ENCODE assay signal across 8 cellular contexts in the genomic region with DNA sequence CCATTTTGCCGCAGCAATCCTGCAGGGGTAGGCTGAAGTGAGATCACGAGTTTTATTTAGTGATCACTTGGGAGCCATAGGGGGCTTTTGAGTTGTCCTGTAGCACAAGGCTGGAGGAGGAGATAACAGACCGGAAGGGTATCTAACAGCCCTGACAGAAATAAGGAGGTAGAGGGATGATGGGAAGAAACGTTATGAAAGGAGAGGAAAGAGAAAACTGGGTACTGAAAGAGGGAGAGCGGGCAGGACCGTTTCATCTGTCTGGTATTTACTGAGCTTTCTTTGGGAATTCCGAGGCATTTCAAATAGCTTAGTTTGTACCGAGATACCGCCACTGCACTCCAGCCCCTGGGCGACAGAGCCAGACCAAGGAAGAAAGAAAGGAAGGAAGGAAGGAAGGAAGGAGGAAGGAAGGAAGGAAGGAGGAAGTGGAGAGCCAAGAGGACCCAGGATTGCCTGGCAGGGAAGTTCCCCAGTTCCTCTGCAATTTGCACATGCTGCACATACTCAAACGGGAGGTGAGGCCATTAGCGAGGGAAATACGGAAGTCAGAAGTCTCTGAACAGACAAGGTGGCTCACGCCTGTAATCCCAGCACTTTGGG. TPM values are rescaled to one million over a fixed set of nuclear protein-coding genes. Genes with fewer than 3 reads are reported as not detected.
DNase-seq lines count a peak whose midpoint lies in the region; ATAC-seq, FAIRE-seq and TF ChIP-seq lines count a peak whose summit lies in the region.

No MANE protein-coding gene starts in this region.

- 29% methylated on average over 14 of the region's 14 CpGs for WGBS in GM12878 (ENCODE audit: insufficient coverage, insufficient replicate concordance, low lambda C conversion rate, missing lambda C conversion rate)
- WGBS in mesendoderm (ENCODE audit: extremely low coverage, insufficient coverage, low lambda C conversion rate): no CpG with 5 or more reads among the region's 14 CpGs

- CTCF ChIA-PET in CD4-positive, alpha-beta memory T cell (lab: Charles Lee; ENCODE audit: partially characterized antibody): interaction anchor here (1.0 to 5.5 kb wide), 8 partner anchors 9 to 99 kb away, joined by 3 to 36 read pairs (median 4); no protein-coding TSS in a partner anchor
- CTCF ChIA-PET in GM12878 (lab: Yijun Ruan, JAX): interaction anchor here (0.9 to 4.5 kb wide), 7 partner anchors 9 to 59 kb away, joined by 3 to 49 read pairs (median 6); a partner anchor contains a TSS

- peaks cover 0 to 1% (median 0%) of the 10 kb centered on the region in 8 donors for H3K9me3 Mint-ChIP-seq in CD4-positive, alpha-beta memory T cell

- H4K8ac ChIP-seq in mesendoderm (ENCODE audit: low read depth, low read length): no peak overlapping the region

- POLR2A ChIA-PET in CD4-positive, alpha-beta memory T cell (lab: Charles Lee; ENCODE audit: partially characterized antibody): interaction anchor here (1.4 to 1.5 kb wide), 2 partner anchors 59 to 111 kb away, joined by 4 to 5 read pairs; a partner anchor contains a TSS
- POLR2A ChIA-PET in GM12878 (lab: Charles Lee): interaction anchor here (0.6 to 1.7 kb wide), 3 partner anchors 40 to 848 kb away, joined by 3 to 5 read pairs (median 3); no protein-coding TSS in a partner anchor

- peaks cover 24% of the 10 kb centered on the region for H3K4me1 ChIP-seq in CD4-positive, alpha-beta memory T cell (ENCODE audit: insufficient read depth, low read length)
- H3K4me1 ChIP-seq in GM12878 (ENCODE audit: control insufficient read depth, insufficient read depth, low read length): peaks cover 10% of the 10 kb centered on the region
- H3K4me1 ChIP-seq in mesendoderm (ENCODE audit: control insufficient read depth, low read depth, low read length): no peaks in the 10 kb centered on the region

- H2BK120ac ChIP-seq in mesendoderm (ENCODE audit: low read depth, low read length): no peak overlapping the region

- TF ChIP-seq CTCF in GM12878 (IDR thresholded peaks at IDR 0.05 in 2 of 3, conservative IDR thresholded peaks at IDR 0.05 in 1 of 3; ENCODE audit: control insufficient read depth in 2 of 3, extremely low read depth in 1 of 3, insufficient read depth in 1 of 3, low read depth in 3 of 3, low read length in 3 of 3): no peak

- peak overlapping the region; percentile 78 for H3K56ac ChIP-seq in mesendoderm (ENCODE audit: low read length)

- H3K4me2 ChIP-seq in GM12878 (ENCODE audit: control insufficient read depth, insufficient read depth): no peak overlapping the region
- no peak overlapping the region for H3K4me2 ChIP-seq in mesendoderm (ENCODE audit: low read length)

- TF ChIP-seq RAD21 in GM12878 (IDR thresholded peaks at IDR 0.05; ENCODE audit: insufficient read depth, low read depth, low read length): no peak

- H3K79me1 ChIP-seq in mesendoderm (ENCODE audit: low read length): no peaks in the 10 kb centered on the region

- intact Hi-C loops in CD4-positive, alpha-beta memory T cell (cut with micrococcal nuclease): loop anchor here (1.0 to 5.0 kb wide), 7 partner anchors 31 to 178 kb away; a partner anchor contains a TSS
- intact Hi-C loops in GM12878 (cut with micrococcal nuclease; ENCODE audit: unreplicated experiment): loop anchor here (1.0 to 2.0 kb wide), 4 partner anchors 40 to 60 kb away; a partner anchor contains a TSS

- H3K4me3 ChIP-seq in CD4-positive, alpha-beta memory T cell (ENCODE audit: low read length in 2 of 2): peak overlapping the region in 1 of 2 donors; percentile 77
- H3K4me3 ChIP-seq in GM12878 (no peak overlapping the region; the same call in 1 of the 2 replicates), mesendoderm (ENCODE audit: low read length) (no peak overlapping the region)

- DNase-seq in CD4-positive, alpha-beta memory T cell: no peak
- DNase-seq in GM12878 (ENCODE audit: low read depth, low spot score): no peak
- peak; percentile 14 for DNase-seq in mesendoderm
- no peak for DNase-seq in NCI-H2227 (lab: John Stamatoyannopoulos, UW; ENCODE audit: unreplicated experiment)
- no peak for DNase-seq in amniotic stem cell (lab: John Stamatoyannopoulos, UW)
- DNase-seq in OCI-M2 (lab: John Stamatoyannopoulos, UW; ENCODE audit: unreplicated experiment): no peak

- H3K18ac ChIP-seq in mesendoderm (ENCODE audit: low read length): no peak overlapping the region

- no peak overlapping the region for H3K27ac ChIP-seq in CD4-positive, alpha-beta memory T cell (ENCODE audit: low read depth, low read length)
- H3K27ac ChIP-seq in GM12878 (ENCODE audit: control insufficient read depth, insufficient read depth) (no peak overlapping the region), mesendoderm (ENCODE audit: low read depth, low read length) (no peak overlapping the region)

- H3K27me3 ChIP-seq in CD4-positive, alpha-beta memory T cell (ENCODE audit: insufficient read depth, low read length): no peaks in the 10 kb centered on the region
- no peaks in the 10 kb centered on the region for H3K27me3 ChIP-seq in GM12878 (replicated peaks in 1 of 2; ENCODE audit: control insufficient read depth in 2 of 2, insufficient read depth in 2 of 2, low read length in 1 of 2)
- H3K27me3 ChIP-seq in mesendoderm (ENCODE audit: insufficient read depth, low read length, poor library complexity): peaks cover 12% of the 10 kb centered on the region

- no peak overlapping the region for H2AK5ac ChIP-seq in mesendoderm (ENCODE audit: low read length)

- H3K36me3 Mint-ChIP-seq in CD4-positive, alpha-beta memory T cell: peaks cover 7 to 10% of the 10 kb centered on the region in 2 donors

- no peak overlapping the region for H2BK5ac ChIP-seq in mesendoderm (ENCODE audit: low read length)

- no peak overlapping the region for H3K23ac ChIP-seq in mesendoderm (ENCODE audit: low read length)

- H3K9ac ChIP-seq in GM12878 (ENCODE audit: control insufficient read depth, insufficient read depth, low read length): no peak overlapping the region
- no peak overlapping the region for H3K9ac ChIP-seq in mesendoderm (ENCODE audit: low read length)

- H3K36me3 ChIP-seq in CD4-positive, alpha-beta memory T cell (ENCODE audit: insufficient read depth, low read length): peaks cover 3% of the 10 kb centered on the region
- no peaks in the 10 kb centered on the region for H3K36me3 ChIP-seq in GM12878 (ENCODE audit: control insufficient read depth in 2 of 2, insufficient read depth in 2 of 2, low read length in 1 of 2)
- no peaks in the 10 kb centered on the region for H3K36me3 ChIP-seq in mesendoderm (ENCODE audit: control insufficient read depth, insufficient read depth, low read length)

- TF ChIP-seq POLR2A in GM12878 (IDR thresholded peaks at IDR 0.05; ENCODE audit: low read depth, low read length): no peak

- in situ Hi-C loops in GM12878 (cut with MboI): loop anchor here (10.0 kb wide), 1 partner anchor 64 kb away; a partner anchor contains a TSS

- H3K27ac Mint-ChIP-seq in CD4-positive, alpha-beta memory T cell: peak overlapping the region; percentile 68 to 95 (median 90)

- RAD21 ChIA-PET in GM12878 (lab: Charles Lee; ENCODE audit: unreplicated experiment): interaction anchor here (1.8 kb wide), 1 partner anchor 44 kb away, joined by 7 read pairs; a partner anchor contains a TSS

- H3K4me3 Mint-ChIP-seq in CD4-positive, alpha-beta memory T cell: peak overlapping the region; percentile 82 to 92 (median 88)

- FAIRE-seq in GM12878 (lab: Jason Lieb, UNC): no peak

- no peak overlapping the region for H4K5ac ChIP-seq in mesendoderm (ENCODE audit: low read length)

- ATAC-seq in HG03521 (IDR thresholded peaks at IDR 0.05; ENCODE audit: unreplicated experiment): peak; percentile 5
- ATAC-seq in GM12878: no peak
- ATAC-seq in GM19455 (IDR thresholded peaks at IDR 0.05; ENCODE audit: unreplicated experiment): no peak

- no peak overlapping the region for H2BK15ac ChIP-seq in mesendoderm (replicated peaks; ENCODE audit: low read depth)

- SMC1A ChIA-PET in GM12878 (lab: Charles Lee; ENCODE audit: uncharacterized antibody, unreplicated experiment): interaction anchor here (0.6 to 4.6 kb wide), 5 partner anchors 35 to 156 kb away, joined by 3 to 34 read pairs (median 4); no protein-coding TSS in a partner anchor

- no peaks in the 10 kb centered on the region for H3K9me3 ChIP-seq in CD4-positive, alpha-beta memory T cell (ENCODE audit: control insufficient read depth in 1 of 2, low read length in 2 of 2)
- no peaks in the 10 kb centered on the region for H3K9me3 ChIP-seq in GM12878 (replicated peaks; ENCODE audit: control insufficient read depth, insufficient read depth, low read length)

- H2AFZ ChIP-seq in GM12878 (ENCODE audit: control insufficient read depth, low read depth, low read length): no peak overlapping the region

- H3K79me2 ChIP-seq in GM12878 (ENCODE audit: control insufficient read depth, insufficient read depth, low read length): peaks cover 33% of the 10 kb centered on the region
- H3K79me2 ChIP-seq in mesendoderm (ENCODE audit: control insufficient read depth, insufficient read depth, low read length): no peaks in the 10 kb centered on the region

- no peaks in the 10 kb centered on the region for H4K20me1 ChIP-seq in GM12878 (ENCODE audit: control insufficient read depth, insufficient read depth)

- no peak for TF ChIP-seq EP300 in GM12878 (IDR thresholded peaks at IDR 0.05; ENCODE audit: borderline replicate concordance in 1 of 2, control insufficient read depth in 1 of 2, low read depth in 2 of 2, low read length in 2 of 2)

- no peak overlapping the region for H3K4ac ChIP-seq in mesendoderm (ENCODE audit: low read depth, low read length)

- H3K4me1 Mint-ChIP-seq in CD4-positive, alpha-beta memory T cell: peaks cover 15 to 24% (median 19%) of the 10 kb centered on the region in 4 donors

- H3K27me3 Mint-ChIP-seq in CD4-positive, alpha-beta memory T cell: no peaks in the 10 kb centered on the region

- BruUV-seq in GM12878 (replicated peaks; lab: Mats Ljungman, UMichigan): no TSS peak

RNA-seq across cellular contexts. Expression of a gene that starts 0.9 kb away (rescaled TPM):
- total RNA-seq in CD4-positive, alpha-beta memory T cell: 10 to 100 TPM; 32.7 to 35.0 TPM
- polyA plus RNA-seq in CD4-positive, alpha-beta memory T cell: 10 to 100 TPM; 15.8 to 17.3 TPM
- 37.5 and 45.4 TPM in 2 replicates for total RNA-seq in GM12878 (2013; cell fraction: nucleolus; rRNA removed)
- total RNA-seq in GM12878 (2014; rRNA removed): 53.7 and 59.5 TPM in 2 replicates
- 51.4 and 54.4 TPM in 2 replicates for total RNA-seq in GM12878 (2014; rRNA removed; fragmentation: Illumina TruSeq; extraction: Trizol)
- 41.3 and 42.4 TPM in 2 replicates for total RNA-seq in GM12878 (2021)
- 40.3 TPM for polyA plus RNA-seq in GM12878 (2011; ENCODE audit: low read depth)
- polyA plus RNA-seq in GM12878 (2011; rRNA removed): 51.6 and 65.1 TPM in 2 replicates
- polyA plus RNA-seq in GM12878 (2011; cell fraction: cytosol; rRNA removed): 31.8 and 33.0 TPM in 2 replicates
- 19.2 and 22.0 TPM in 2 replicates for polyA plus RNA-seq in GM12878 (2011; cell fraction: nucleus; rRNA removed)
- polyA plus RNA-seq in GM12878 (2012): 39.7 and 51.5 TPM in 2 replicates
- polyA plus RNA-seq in GM12878 (2014; fragmentation: Illumina TruSeq; extraction: Trizol): 55.9 and 61.5 TPM in 2 replicates
- 10 to 100 TPM; 33.3 to 41.8 TPM for polyA plus RNA-seq in GM12878 (2014; fragmentation: Nextera tagmentation; extraction: Ambion mirVana)
- polyA plus RNA-seq in GM12878 (2014; rRNA removed): 39.6 and 49.9 TPM in 2 replicates
- 100 to 1,000 TPM; 112 to 117 TPM for polyA plus RNA-seq in GM12878 (2016; fragmentation: Nextera tagmentation; extraction: Ambion mirVana)
- 29.6 and 35.9 TPM in 2 replicates for polyA minus RNA-seq in GM12878 (2011; rRNA and poly(A)+ RNA removed)
- polyA minus RNA-seq in GM12878 (2011; cell fraction: cytosol; rRNA and poly(A)+ RNA removed): 10.7 and 11.8 TPM in 2 replicates
- polyA minus RNA-seq in GM12878 (2011; cell fraction: nucleus; rRNA and poly(A)+ RNA removed): 5.4 and 9.6 TPM in 2 replicates
- 2.4 TPM for polyA plus RNA-seq in mesendoderm (2013, experiment 1 of 2)
- polyA plus RNA-seq in mesendoderm (2013, experiment 2 of 2): 2.3 TPM

RNA-seq across cellular contexts. Expression of a gene that starts 43.7 kb away (rescaled TPM):
- 10 to 100 TPM; 36.3 to 38.5 TPM for total RNA-seq in CD4-positive, alpha-beta memory T cell
- 10 to 100 TPM; 27.8 to 32.3 TPM for polyA plus RNA-seq in CD4-positive, alpha-beta memory T cell
- 49.0 and 49.4 TPM in 2 replicates for total RNA-seq in GM12878 (2013; cell fraction: nucleolus; rRNA removed)
- total RNA-seq in GM12878 (2014; rRNA removed) (34.2 and 35.9 TPM in 2 replicates), GM12878 (2014; rRNA removed; fragmentation: Illumina TruSeq; extraction: Trizol) (29.4 and 34.0 TPM in 2 replicates), GM12878 (2021) (29.4 and 33.1 TPM in 2 replicates)
- polyA plus RNA-seq in GM12878 (2011; ENCODE audit: low read depth): 32.9 TPM
- polyA plus RNA-seq in GM12878 (2011; rRNA removed) (30.6 and 35.5 TPM in 2 replicates), GM12878 (2014; fragmentation: Illumina TruSeq; extraction: Trizol) (28.0 and 34.2 TPM in 2 replicates), GM12878 (2014; fragmentation: Nextera tagmentation; extraction: Ambion mirVana) (100 to 1,000 TPM in 1 of 2 experiments, 10 to 100 TPM in 1; 75.9 to 127 TPM), GM12878 (2014; rRNA removed) (32.1 and 37.3 TPM in 2 replicates), GM12878 (2016; fragmentation: Nextera tagmentation; extraction: Ambion mirVana) (10 to 100 TPM; 40.1 to 40.5 TPM)
- 35.9 and 40.0 TPM in 2 replicates for polyA plus RNA-seq in GM12878 (2011; cell fraction: cytosol; rRNA removed)
- polyA plus RNA-seq in GM12878 (2011; cell fraction: nucleus; rRNA removed): 21.1 and 28.7 TPM in 2 replicates
- 32.2 and 51.7 TPM in 2 replicates for polyA plus RNA-seq in GM12878 (2012)
- polyA minus RNA-seq in GM12878 (2011; rRNA and poly(A)+ RNA removed): 25.5 and 28.4 TPM in 2 replicates
- 6.3 and 8.2 TPM in 2 replicates for polyA minus RNA-seq in GM12878 (2011; cell fraction: cytosol; rRNA and poly(A)+ RNA removed)
- 8.8 and 12.3 TPM in 2 replicates for polyA minus RNA-seq in GM12878 (2011; cell fraction: nucleus; rRNA and poly(A)+ RNA removed)
- 3.7 TPM for polyA plus RNA-seq in mesendoderm (2013, experiment 1 of 2)
- polyA plus RNA-seq in mesendoderm (2013, experiment 2 of 2): 3.7 TPM

RNA-seq across cellular contexts. Expression of a gene that starts 44.2 kb away (rescaled TPM):
- not detected for total RNA-seq in CD4-positive, alpha-beta memory T cell
- polyA plus RNA-seq in CD4-positive, alpha-beta memory T cell: under 1 TPM in 1 of 2 donors, not detected in 1; 0.36 TPM
- total RNA-seq in GM12878 (2013; cell fraction: nucleolus; rRNA removed): 18.1 and 19.7 TPM in 2 replicates
- 19.2 and 19.8 TPM in 2 replicates for total RNA-seq in GM12878 (2014; rRNA removed)
- 18.9 and 19.5 TPM in 2 replicates for total RNA-seq in GM12878 (2014; rRNA removed; fragmentation: Illumina TruSeq; extraction: Trizol)
- 13.6 and 15.1 TPM in 2 replicates for total RNA-seq in GM12878 (2021)
- polyA plus RNA-seq in GM12878 (2011; ENCODE audit: low read depth): 3.5 TPM
- polyA plus RNA-seq in GM12878 (2011; rRNA removed): 0.40 and 0.46 TPM in 2 replicates
- polyA plus RNA-seq in GM12878 (2011; cell fraction: cytosol; rRNA removed): 0.45 and 0.52 TPM in 2 replicates
- polyA plus RNA-seq in GM12878 (2011; cell fraction: nucleus; rRNA removed): 0.38 and 0.54 TPM in 2 replicates
- 5.1 and 6.4 TPM in 2 replicates for polyA plus RNA-seq in GM12878 (2012)
- 12.8 and 13.5 TPM in 2 replicates for polyA plus RNA-seq in GM12878 (2014; fragmentation: Illumina TruSeq; extraction: Trizol)
- 10 to 100 TPM in 1 of 2 experiments, 1 to 10 TPM in 1; 9.8 to 12.3 TPM for polyA plus RNA-seq in GM12878 (2014; fragmentation: Nextera tagmentation; extraction: Ambion mirVana)
- polyA plus RNA-seq in GM12878 (2014; rRNA removed): 10.3 and 11.2 TPM in 2 replicates
- 10 to 100 TPM; 11.9 to 12.2 TPM for polyA plus RNA-seq in GM12878 (2016; fragmentation: Nextera tagmentation; extraction: Ambion mirVana)
- polyA minus RNA-seq in GM12878 (2011; rRNA and poly(A)+ RNA removed): 0.59 and 1.1 TPM in 2 replicates
- 0.21 TPM in 1 of 2 replicates, not detected in the other for polyA minus RNA-seq in GM12878 (2011; cell fraction: cytosol; rRNA and poly(A)+ RNA removed)
- 0.24 and 0.38 TPM in 2 replicates for polyA minus RNA-seq in GM12878 (2011; cell fraction: nucleus; rRNA and poly(A)+ RNA removed)
- not detected for polyA plus RNA-seq in mesendoderm (2013, experiment 1 of 2)
- polyA plus RNA-seq in mesendoderm (2013, experiment 2 of 2): not detected

Comparison
In these comparisons a context has a peak if more than half of its experiments do, and no peak if none do; other contexts are left out.
1. RNA of a gene that starts 44.2 kb away (total RNA-seq): 13.6 to 19.8 TPM in GM12878; not detected in CD4-positive, alpha-beta memory T cell; every median in the first group is over 10 times any median in the second.